ENCODE assay signal across 1 cellular context in genomic region chr21:28763809-28764418, GRCh38.
TF ChIP-seq lines count a peak whose summit lies in the region.

No MANE protein-coding gene starts in this region.

TF ChIP-seq in IMR-90, 13 proteins besides CTCF, POLR2A, EP300 and RAD21:
- TF ChIP-seq RFX5 (IDR thresholded peaks at IDR 0.05; ENCODE audit: low read depth, low read length) = no peak
- TF ChIP-seq RCOR1 (IDR thresholded peaks at IDR 0.05; ENCODE audit: insufficient replicate concordance, low read length) = no peak
- no peak for TF ChIP-seq NFE2L2 (IDR thresholded peaks at IDR 0.05; ENCODE audit: low read depth, low read length)
- TF ChIP-seq CHD1 (IDR thresholded peaks at IDR 0.05; ENCODE audit: low read depth, low read length) = no peak
- no peak for TF ChIP-seq MXI1 (IDR thresholded peaks at IDR 0.05; ENCODE audit: borderline replicate concordance, low read depth, low read length)
- TF ChIP-seq MAFK (IDR thresholded peaks at IDR 0.05; ENCODE audit: low read depth, low read length) = no peak
- TF ChIP-seq, protein P1, sequence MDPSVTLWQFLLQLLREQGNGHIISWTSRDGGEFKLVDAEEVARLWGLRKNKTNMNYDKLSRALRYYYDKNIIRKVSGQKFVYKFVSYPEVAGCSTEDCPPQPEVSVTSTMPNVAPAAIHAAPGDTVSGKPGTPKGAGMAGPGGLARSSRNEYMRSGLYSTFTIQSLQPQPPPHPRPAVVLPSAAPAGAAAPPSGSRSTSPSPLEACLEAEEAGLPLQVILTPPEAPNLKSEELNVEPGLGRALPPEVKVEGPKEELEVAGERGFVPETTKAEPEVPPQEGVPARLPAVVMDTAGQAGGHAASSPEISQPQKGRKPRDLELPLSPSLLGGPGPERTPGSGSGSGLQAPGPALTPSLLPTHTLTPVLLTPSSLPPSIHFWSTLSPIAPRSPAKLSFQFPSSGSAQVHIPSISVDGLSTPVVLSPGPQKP (IDR thresholded peaks at IDR 0.05; ENCODE audit: borderline replicate concordance, low read depth, low read length) = no peak
- TF ChIP-seq FOS (IDR thresholded peaks at IDR 0.05; ENCODE audit: low read depth, low read length) = no peak
- TF ChIP-seq CEBPB (IDR thresholded peaks at IDR 0.05; ENCODE audit: low read depth, low read length) = no peak
- no peak for TF ChIP-seq SMC3 (IDR thresholded peaks at IDR 0.05; ENCODE audit: low read depth, low read length)
- no peak for TF ChIP-seq BHLHE40 (IDR thresholded peaks at IDR 0.05; ENCODE audit: low read depth, low read length)
- TF ChIP-seq, protein P2, sequence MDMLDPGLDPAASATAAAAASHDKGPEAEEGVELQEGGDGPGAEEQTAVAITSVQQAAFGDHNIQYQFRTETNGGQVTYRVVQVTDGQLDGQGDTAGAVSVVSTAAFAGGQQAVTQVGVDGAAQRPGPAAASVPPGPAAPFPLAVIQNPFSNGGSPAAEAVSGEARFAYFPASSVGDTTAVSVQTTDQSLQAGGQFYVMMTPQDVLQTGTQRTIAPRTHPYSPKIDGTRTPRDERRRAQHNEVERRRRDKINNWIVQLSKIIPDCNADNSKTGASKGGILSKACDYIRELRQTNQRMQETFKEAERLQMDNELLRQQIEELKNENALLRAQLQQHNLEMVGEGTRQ (IDR thresholded peaks at IDR 0.05; ENCODE audit: low read depth, low read length) = no peak
- TF ChIP-seq MAZ (IDR thresholded peaks at IDR 0.05; ENCODE audit: borderline replicate concordance, low read depth, low read length) = no peak
